In the genomic region with DNA sequence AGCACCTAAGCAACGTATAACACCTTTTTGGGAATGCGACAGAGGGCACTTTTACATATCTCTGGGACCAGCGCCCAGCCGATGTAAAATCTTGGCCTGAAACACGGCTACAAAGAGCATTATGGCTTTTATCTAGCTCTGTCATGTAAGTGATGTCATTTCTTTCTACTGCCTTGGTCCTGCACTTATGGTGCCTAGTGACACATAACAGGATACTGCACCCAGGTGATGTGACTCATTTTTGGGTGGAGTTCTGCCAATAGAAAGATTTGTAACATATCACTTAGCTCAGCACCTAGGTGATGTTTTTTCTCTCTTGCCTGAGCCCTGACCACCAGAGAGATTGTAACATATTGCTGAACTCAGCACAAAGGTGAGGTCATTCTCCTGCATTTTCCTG, we compare ENCODE assay signal across 6 cellular contexts. TPM values are rescaled to one million over a fixed set of nuclear protein-coding genes. Genes with fewer than 3 reads are reported as not detected.
"Had no signal": no experiment of that assay in that cellular context is flagged by ENCODE, and none has a peak within 500 bp of the region (broad histone marks: within the 10 kb centered on the region; RNA-seq: fewer than 3 reads in every experiment).

No MANE protein-coding gene starts in this region.

RNA-seq across cellular contexts. Expression of gene BPY2, which starts 2.4 kb away (rescaled TPM):
- total RNA-seq: M059J, PC-3, Peyer's patch, Right ventricle myocardium inferior, SJCRH30, SK-MEL-5 had no signal
